Comparison of ENCODE assay signal across 9 cellular contexts in the genomic region with DNA sequence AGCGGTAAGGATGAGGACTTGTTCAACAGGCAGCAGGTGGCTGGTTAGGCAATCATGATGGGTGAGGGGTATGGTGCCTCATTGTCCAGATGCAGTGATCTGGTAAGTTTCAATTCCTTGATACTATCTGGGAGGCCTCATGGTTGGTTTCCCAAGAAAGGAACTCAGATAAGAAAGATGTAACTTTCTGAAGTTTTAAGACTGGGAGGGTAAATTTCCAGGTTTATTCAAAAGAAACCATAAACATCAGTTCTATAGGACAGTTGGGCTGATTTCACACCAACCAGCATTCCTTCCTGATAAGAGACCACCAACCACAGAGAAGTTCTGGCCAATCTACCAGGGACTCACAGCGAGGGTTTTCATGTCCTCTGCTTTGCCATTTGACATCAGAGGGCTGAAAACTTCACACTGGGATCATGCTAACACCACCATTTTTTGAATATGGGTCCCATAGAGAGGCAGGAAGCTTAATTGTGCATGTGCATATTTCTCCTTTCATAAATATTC. TPM values are rescaled to one million over a fixed set of nuclear protein-coding genes. Genes with fewer than 3 reads are reported as not detected.
DNase-seq lines count a peak whose midpoint lies in the region; ATAC-seq, FAIRE-seq and TF ChIP-seq lines count a peak whose summit lies in the region.
"Had no signal": no experiment of that assay in that cellular context is flagged by ENCODE, and none has a peak within 500 bp of the region (broad histone marks: within the 10 kb centered on the region; RNA-seq: fewer than 3 reads in every experiment).

No MANE protein-coding gene starts in this region.

- no peak for FAIRE-seq in urothelium cell line (lab: Jason Lieb, UNC)

- peak overlapping the region; percentile 92 for H2AFZ ChIP-seq in neuron (ENCODE audit: low read depth, low read length)

- H3K27ac ChIP-seq in coronary artery: peak overlapping the region in 1 of 2 donors; percentile 95

- H3K36me3 ChIP-seq in MG63 (no peaks in the 10 kb centered on the region), neuron (ENCODE audit: insufficient read depth, low read length) (peaks cover 3% of the 10 kb centered on the region)
- H3K36me3 ChIP-seq: cardiac muscle cell had no signal

- peaks cover 7% of the 10 kb centered on the region for H3K4me1 ChIP-seq in neuron (ENCODE audit: insufficient read depth, low read length)

- H3K27me3 ChIP-seq in MG63 (no peaks in the 10 kb centered on the region), neuron (ENCODE audit: insufficient read depth, low read length) (peaks cover 3% of the 10 kb centered on the region)
- H3K27me3 ChIP-seq: cardiac muscle cell had no signal

- H3K4me3 ChIP-seq in MG63: peak overlapping the region; percentile 92
- peak overlapping the region; percentile 94 for H3K4me3 ChIP-seq in coronary artery
- H3K4me3 ChIP-seq in neuron (ENCODE audit: low read length): peak overlapping the region; percentile 89

- no peak for TF ChIP-seq CTCF in coronary artery (IDR thresholded peaks at IDR 0.05)

- DNase-seq in CD1c-positive myeloid dendritic cell (ENCODE audit: extremely low spot score) (peak; percentile 6), MG63 (no peak), coronary artery (ENCODE audit: low spot score) (no peak), LoVo (ENCODE audit: low spot score) (no peak), DMS153 (lab: John Stamatoyannopoulos, UW) (no peak), urothelium cell line (ENCODE audit: low spot score) (no peak)

- peaks cover 16% of the 10 kb centered on the region for H3K9me3 ChIP-seq in MG63
- peaks cover 3% of the 10 kb centered on the region for H3K9me3 ChIP-seq in neuron (ENCODE audit: low read length)

- no peak for ATAC-seq in GM21529 (IDR thresholded peaks at IDR 0.05; ENCODE audit: unreplicated experiment)

RNA-seq across cellular contexts. Expression of a gene that starts 0.8 kb away (rescaled TPM):
- total RNA-seq in MG63 (2014; rRNA removed; shearing (Covaris generic); ENCODE audit: low replicate concordance): 16.0 and 19.5 TPM in 2 replicates

RNA-seq across cellular contexts. Expression of a gene that starts 57.7 kb away (rescaled TPM):
- total RNA-seq in MG63 (2014; rRNA removed; shearing (Covaris generic); ENCODE audit: low replicate concordance): 0.20 TPM in 1 of 2 replicates, not detected in the other
